Comparison of ENCODE assay signal across 9 cellular contexts in the genomic region with DNA sequence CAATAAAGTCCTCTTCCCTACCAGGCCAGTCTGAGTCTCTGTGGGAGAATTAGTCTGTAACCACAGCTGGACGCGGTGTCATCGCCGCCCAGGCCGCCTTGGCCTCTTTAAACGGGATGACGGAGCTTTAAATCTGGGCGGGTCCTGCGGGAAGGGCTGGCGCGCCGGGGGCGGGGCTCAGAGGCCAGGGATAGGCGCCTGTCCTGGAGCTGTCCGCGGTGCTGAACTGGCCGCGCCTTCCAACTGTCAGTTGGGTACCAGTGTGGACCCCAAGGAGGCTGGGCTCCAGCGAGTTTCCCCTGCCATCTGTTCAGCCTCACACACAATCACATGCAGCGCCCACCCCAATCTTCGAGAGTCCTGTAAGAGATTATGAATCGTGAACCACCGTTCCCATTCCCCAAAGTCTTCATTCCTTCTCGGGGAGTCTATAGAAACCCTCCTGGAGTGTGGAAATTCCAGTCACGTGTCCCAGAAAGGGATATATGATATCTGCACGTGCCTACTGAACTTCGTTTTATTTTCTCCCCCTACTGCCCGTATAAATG. TPM values are rescaled to one million over a fixed set of nuclear protein-coding genes. Genes with fewer than 3 reads are reported as not detected.
DNase-seq lines count a peak whose midpoint lies in the region; ATAC-seq and TF ChIP-seq lines count a peak whose summit lies in the region.
"Had no signal": no experiment of that assay in that cellular context is flagged by ENCODE, and none has a peak within 500 bp of the region (broad histone marks: within the 10 kb centered on the region; RNA-seq: fewer than 3 reads in every experiment).

No MANE protein-coding gene starts in this region.

- peak; percentile 55 for DNase-seq in NCI-H345 (lab: John Stamatoyannopoulos, UW)
- DNase-seq in NCI-H345 treated with DMSO at 0.1 percent for 48 hours (lab: John Stamatoyannopoulos, UW; ENCODE audit: unreplicated experiment): no peak
- peak; percentile 81 for DNase-seq in NCI-H69 (lab: John Stamatoyannopoulos, UW)
- DNase-seq in activated CD4-positive, alpha-beta T cell treated with anti-CD3 and anti-CD28 coated beads, Interleukin-2, amount 50 U/mL, for 48 hours: peak; percentile 90 to 92
- peak; percentile 63 to 85 for DNase-seq in dermis microvascular lymphatic vessel endothelial cell (ENCODE audit: low read depth in 2 of 2)
- peak; percentile 81 to 96 for DNase-seq in lower leg skin (ENCODE audit: low spot score in 2 of 2)
- DNase-seq in stimulated activated CD8-positive, alpha-beta memory T cell treated with anti-CD3 and anti-CD28 coated beads, Interleukin-15, amount 100 ng/mL, for 48 hours (ENCODE audit: low read depth in 2 of 2): peak; percentile 75 to 78

- 1 to 2% methylated on average over 28 of the region's 28 CpGs for WGBS in lower leg skin, 2 donors

- no peak for TF ChIP-seq POLR2A in lower leg skin (IDR thresholded peaks at IDR 0.05)

- TF ChIP-seq CTCF in lower leg skin (IDR thresholded peaks at IDR 0.05): no peak

- no peak for ATAC-seq in GM21423 (IDR thresholded peaks at IDR 0.05; ENCODE audit: unreplicated experiment)

- intact Hi-C loops in lower leg skin (cut with DNase I; ENCODE audit: low total_unique reads): loop anchor here (5.0 kb wide), 1 partner anchor 52 kb away; no protein-coding TSS in a partner anchor

- no peak overlapping the region for H3K4me3 ChIP-seq in lower leg skin (ENCODE audit: low read depth, poor library complexity, severe bottlenecking)

RNA-seq across cellular contexts. Expression of a gene that starts 11.5 kb away (rescaled TPM):
- total RNA-seq in dermis microvascular lymphatic vessel endothelial cell (1.8 TPM in 2 replicates), lower leg skin (1 to 10 TPM; 1.6 to 5.6 (median 2.3) TPM)

RNA-seq across cellular contexts. Expression of a gene that starts 20.5 kb away (rescaled TPM):
- total RNA-seq in dermis microvascular lymphatic vessel endothelial cell (1.4 and 2.8 TPM in 2 replicates), lower leg skin (100 to 1,000 TPM in 1 of 4 donors, 10 to 100 TPM in 1, 1 to 10 TPM in 2; 5.9 to 476 (median 25.8) TPM)

RNA-seq across cellular contexts. Expression of a gene that starts 22.5 kb away (rescaled TPM):
- total RNA-seq in dermis microvascular lymphatic vessel endothelial cell (0.38 and 0.39 TPM in 2 replicates), lower leg skin (1 to 10 TPM in 2 of 4 donors, under 1 TPM in 1, not detected in 1; 0.79 to 8.4 (median 4.4) TPM)
- total RNA-seq: glomerular endothelial cell had no signal

RNA-seq across cellular contexts. Expression of a gene that starts 23.1 kb away (rescaled TPM):
- not detected in 2 replicates for total RNA-seq in dermis microvascular lymphatic vessel endothelial cell
- under 1 TPM in 1 of 4 donors, not detected in 3; 0.32 TPM for total RNA-seq in lower leg skin
- total RNA-seq: glomerular endothelial cell had no signal

RNA-seq across cellular contexts. Expression of a gene that starts 27.5 kb away (rescaled TPM):
- not detected in 2 replicates for total RNA-seq in dermis microvascular lymphatic vessel endothelial cell
- total RNA-seq in lower leg skin: not detected
- total RNA-seq: glomerular endothelial cell had no signal
